ENCODE assay signal across 24 cellular contexts in the genomic region with DNA sequence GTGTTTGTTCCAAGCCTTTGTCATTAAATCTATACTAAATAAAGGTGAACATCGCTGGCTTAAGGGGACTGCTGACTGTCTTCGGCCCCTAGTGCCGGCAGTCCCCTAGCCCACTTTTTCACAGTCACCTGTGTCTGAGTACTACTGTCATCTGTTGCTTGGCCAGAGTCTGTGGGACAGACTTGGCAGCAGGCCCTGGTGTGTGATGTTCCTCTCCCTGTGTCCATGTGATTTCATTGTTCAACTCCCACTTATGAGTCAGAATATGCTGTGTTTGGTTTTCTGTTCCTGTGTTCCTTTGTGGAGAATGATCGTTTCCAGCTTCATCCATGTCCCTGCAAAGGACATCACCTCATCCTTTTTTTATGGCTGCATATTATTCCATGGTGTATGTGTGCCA.
"Had no signal": no experiment of that assay in that cellular context is flagged by ENCODE, and none has a peak within 500 bp of the region (broad histone marks: within the 10 kb centered on the region; RNA-seq: fewer than 3 reads in every experiment).

No MANE protein-coding gene starts in this region.

- H3K4me2 ChIP-seq: smooth muscle cell had no signal

- H3K36me3 ChIP-seq: left ventricle myocardium inferior had no signal

- FAIRE-seq: keratinocyte, TTC549 had no signal

- H3K4me1 Mint-ChIP-seq: activated B cell treated with CpG ODN at 0.5 μM for 24 hours had no signal

- H3K27me3 Mint-ChIP-seq: activated B cell treated with CpG ODN at 0.5 μM for 24 hours; activated CD8-positive, alpha-beta T cell treated with anti-CD3 and anti-CD28 coated beads for 36 hours; dendritic cell treated with granulocyte-macrophage colony-stimulating factor and Interleukin-4, amounts not matched to agents 40 ng/mL and 50 ng/mL, for 4 days had no signal

- ATAC-seq: activated CD8-positive, alpha-beta T cell treated with anti-CD3 and anti-CD28 coated beads for 36 hours; activated naive CD4-positive, alpha-beta T cell treated with anti-CD3 and anti-CD28 coated beads, Interleukin-2, amount 50 U/mL, for 72 hours; activated T-cell treated with anti-CD3 and anti-CD28 coated beads, Interleukin-2, amount 50 U/mL, for 72 hours; effector memory CD8-positive, alpha-beta T cell; natural killer cell treated with Interleukin-12 subunit alpha and Interleukin-12 subunit beta and Interleukin-15 and Interleukin-18, amount 100 ng/mL, for 72 hours; right cardiac atrium; stimulated activated naive CD8-positive, alpha-beta T cell treated with anti-CD3 and anti-CD28 coated beads, Interleukin-15, Interleukin-2, amounts not matched to agents 100 U/mL and 50 U/mL, for 24 hours had no signal

- H3K4me3 Mint-ChIP-seq: activated B cell treated with CpG ODN at 0.5 μM for 24 hours; activated CD8-positive, alpha-beta T cell treated with anti-CD3 and anti-CD28 coated beads for 36 hours; activated T-cell treated with anti-CD3 and anti-CD28 coated beads, Interleukin-2, amount 50 U/mL, for 72 hours; dendritic cell treated with granulocyte-macrophage colony-stimulating factor and Interleukin-4, amounts not matched to agents 40 ng/mL and 50 ng/mL, for 4 days; effector memory CD8-positive, alpha-beta T cell; natural killer cell treated with Interleukin-12 subunit alpha and Interleukin-12 subunit beta and Interleukin-15 and Interleukin-18, amount 100 ng/mL, for 72 hours had no signal

- DNase-seq: activated B cell treated with CpG ODN at 0.5 μM for 24 hours; activated CD4-positive, alpha-beta T cell treated with anti-CD3 and anti-CD28 coated beads for 48 hours; activated CD8-positive, alpha-beta T cell treated with anti-CD3 and anti-CD28 coated beads for 36 hours; activated gamma-delta T cell; activated T-cell treated with anti-CD3 and anti-CD28 coated beads, Interleukin-2, amount 50 U/mL, for 72 hours; amniotic stem cell; effector memory CD8-positive, alpha-beta T cell; erythroblast; hippocampal formation; left ventricle myocardium inferior; mesenchymal stem cell; nucleus accumbens; posterior cingulate gyrus; right cardiac atrium; stimulated activated CD4-positive, alpha-beta T cell treated with anti-CD3 and anti-CD28 coated beads, Interleukin-4, amount 100 ng/mL, for 4 hours; stimulated activated naive CD8-positive, alpha-beta T cell treated with anti-CD3 and anti-CD28 coated beads, Interleukin-15, Interleukin-2, amounts not matched to agents 100 U/mL and 50 U/mL, for 24 hours; T-helper 2 cell; trophoblast cell had no signal

- H3K27ac Mint-ChIP-seq: activated B cell treated with CpG ODN at 0.5 μM for 24 hours; activated CD8-positive, alpha-beta T cell treated with anti-CD3 and anti-CD28 coated beads for 36 hours; activated naive CD4-positive, alpha-beta T cell treated with anti-CD3 and anti-CD28 coated beads, Interleukin-2, amount 50 U/mL, for 72 hours; activated T-cell treated with anti-CD3 and anti-CD28 coated beads, Interleukin-2, amount 50 U/mL, for 72 hours; dendritic cell treated with granulocyte-macrophage colony-stimulating factor and Interleukin-4, amounts not matched to agents 40 ng/mL and 50 ng/mL, for 4 days; effector memory CD8-positive, alpha-beta T cell; natural killer cell treated with Interleukin-12 subunit alpha and Interleukin-12 subunit beta and Interleukin-15 and Interleukin-18, amount 100 ng/mL, for 72 hours had no signal

- H3K4me1 ChIP-seq: left ventricle myocardium inferior had no signal

- H3K27ac ChIP-seq: left ventricle myocardium inferior had no signal

- H3K4me3 ChIP-seq: left ventricle myocardium inferior, smooth muscle cell had no signal
